In the genomic region with DNA sequence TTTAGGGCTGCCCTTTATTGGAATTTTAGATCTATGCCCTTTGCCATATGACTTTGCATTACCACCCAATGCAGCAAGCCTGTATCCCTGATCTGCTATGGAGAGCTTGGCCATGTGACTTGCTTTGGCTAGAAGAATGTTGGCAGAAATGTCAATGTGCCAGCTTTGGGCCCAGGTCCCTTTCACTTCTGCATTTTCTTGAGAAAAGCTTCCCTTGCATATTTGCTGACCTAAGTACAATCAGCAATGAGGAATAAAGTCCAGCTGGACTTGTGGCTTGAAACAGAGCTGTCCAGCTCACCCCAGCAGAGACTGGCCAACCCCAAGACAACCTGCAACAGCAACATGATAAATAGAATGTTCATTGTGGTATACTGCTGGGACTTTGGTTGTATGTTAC, we compare ENCODE assay signal across 1 cellular context.
A peak's percentile ranks its signal among the peaks of the same experiment; 100 is the strongest.
TF ChIP-seq lines count a peak whose summit lies in the region.

No MANE protein-coding gene starts in this region.

TF ChIP-seq in GM12878, 131 proteins besides CTCF, POLR2A, EP300 and RAD21:
- TF ChIP-seq, protein P1, sequence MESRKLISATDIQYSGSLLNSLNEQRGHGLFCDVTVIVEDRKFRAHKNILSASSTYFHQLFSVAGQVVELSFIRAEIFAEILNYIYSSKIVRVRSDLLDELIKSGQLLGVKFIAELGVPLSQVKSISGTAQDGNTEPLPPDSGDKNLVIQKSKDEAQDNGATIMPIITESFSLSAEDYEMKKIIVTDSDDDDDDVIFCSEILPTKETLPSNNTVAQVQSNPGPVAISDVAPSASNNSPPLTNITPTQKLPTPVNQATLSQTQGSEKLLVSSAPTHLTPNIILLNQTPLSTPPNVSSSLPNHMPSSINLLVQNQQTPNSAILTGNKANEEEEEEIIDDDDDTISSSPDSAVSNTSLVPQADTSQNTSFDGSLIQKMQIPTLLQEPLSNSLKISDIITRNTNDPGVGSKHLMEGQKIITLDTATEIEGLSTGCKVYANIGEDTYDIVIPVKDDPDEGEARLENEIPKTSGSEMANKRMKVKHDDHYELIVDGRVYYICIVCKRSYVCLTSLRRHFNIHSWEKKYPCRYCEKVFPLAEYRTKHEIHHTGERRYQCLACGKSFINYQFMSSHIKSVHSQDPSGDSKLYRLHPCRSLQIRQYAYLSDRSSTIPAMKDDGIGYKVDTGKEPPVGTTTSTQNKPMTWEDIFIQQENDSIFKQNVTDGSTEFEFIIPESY (IDR thresholded peaks at IDR 0.05), result no peak
- TF ChIP-seq SPI1 (IDR thresholded peaks at IDR 0.05; ENCODE audit: borderline replicate concordance, insufficient read depth, low read depth, low read length), result peak; percentile 58; the same call in 1 of the 2 replicates
- TF ChIP-seq IKZF1 (conservative IDR thresholded peaks at IDR 0.05), result 0 out of 2 replicates have a peak, but pooled peaks have one; percentile 12
- TF ChIP-seq, protein P2, sequence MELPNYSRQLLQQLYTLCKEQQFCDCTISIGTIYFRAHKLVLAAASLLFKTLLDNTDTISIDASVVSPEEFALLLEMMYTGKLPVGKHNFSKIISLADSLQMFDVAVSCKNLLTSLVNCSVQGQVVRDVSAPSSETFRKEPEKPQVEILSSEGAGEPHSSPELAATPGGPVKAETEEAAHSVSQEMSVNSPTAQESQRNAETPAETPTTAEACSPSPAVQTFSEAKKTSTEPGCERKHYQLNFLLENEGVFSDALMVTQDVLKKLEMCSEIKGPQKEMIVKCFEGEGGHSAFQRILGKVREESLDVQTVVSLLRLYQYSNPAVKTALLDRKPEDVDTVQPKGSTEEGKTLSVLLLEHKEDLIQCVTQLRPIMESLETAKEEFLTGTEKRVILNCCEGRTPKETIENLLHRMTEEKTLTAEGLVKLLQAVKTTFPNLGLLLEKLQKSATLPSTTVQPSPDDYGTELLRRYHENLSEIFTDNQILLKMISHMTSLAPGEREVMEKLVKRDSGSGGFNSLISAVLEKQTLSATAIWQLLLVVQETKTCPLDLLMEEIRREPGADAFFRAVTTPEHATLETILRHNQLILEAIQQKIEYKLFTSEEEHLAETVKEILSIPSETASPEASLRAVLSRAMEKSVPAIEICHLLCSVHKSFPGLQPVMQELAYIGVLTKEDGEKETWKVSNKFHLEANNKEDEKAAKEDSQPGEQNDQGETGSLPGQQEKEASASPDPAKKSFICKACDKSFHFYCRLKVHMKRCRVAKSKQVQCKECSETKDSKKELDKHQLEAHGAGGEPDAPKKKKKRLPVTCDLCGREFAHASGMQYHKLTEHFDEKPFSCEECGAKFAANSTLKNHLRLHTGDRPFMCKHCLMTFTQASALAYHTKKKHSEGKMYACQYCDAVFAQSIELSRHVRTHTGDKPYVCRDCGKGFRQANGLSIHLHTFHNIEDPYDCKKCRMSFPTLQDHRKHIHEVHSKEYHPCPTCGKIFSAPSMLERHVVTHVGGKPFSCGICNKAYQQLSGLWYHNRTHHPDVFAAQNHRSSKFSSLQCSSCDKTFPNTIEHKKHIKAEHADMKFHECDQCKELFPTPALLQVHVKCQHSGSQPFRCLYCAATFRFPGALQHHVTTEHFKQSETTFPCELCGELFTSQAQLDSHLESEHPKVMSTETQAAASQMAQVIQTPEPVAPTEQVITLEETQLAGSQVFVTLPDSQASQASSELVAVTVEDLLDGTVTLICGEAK (IDR thresholded peaks at IDR 0.05; ENCODE audit: borderline replicate concordance), result no peak
- TF ChIP-seq TCF12 (IDR thresholded peaks at IDR 0.05; ENCODE audit: low read depth, low read length), result no peak
- no peak for TF ChIP-seq BHLHE40 (IDR thresholded peaks at IDR 0.05; ENCODE audit: borderline replicate concordance in 1 of 2, low read depth in 2 of 2, low read length in 1 of 2)
- no peak for TF ChIP-seq CBX3 (IDR thresholded peaks at IDR 0.05; ENCODE audit: borderline replicate concordance, low read depth)
- TF ChIP-seq, protein P3, sequence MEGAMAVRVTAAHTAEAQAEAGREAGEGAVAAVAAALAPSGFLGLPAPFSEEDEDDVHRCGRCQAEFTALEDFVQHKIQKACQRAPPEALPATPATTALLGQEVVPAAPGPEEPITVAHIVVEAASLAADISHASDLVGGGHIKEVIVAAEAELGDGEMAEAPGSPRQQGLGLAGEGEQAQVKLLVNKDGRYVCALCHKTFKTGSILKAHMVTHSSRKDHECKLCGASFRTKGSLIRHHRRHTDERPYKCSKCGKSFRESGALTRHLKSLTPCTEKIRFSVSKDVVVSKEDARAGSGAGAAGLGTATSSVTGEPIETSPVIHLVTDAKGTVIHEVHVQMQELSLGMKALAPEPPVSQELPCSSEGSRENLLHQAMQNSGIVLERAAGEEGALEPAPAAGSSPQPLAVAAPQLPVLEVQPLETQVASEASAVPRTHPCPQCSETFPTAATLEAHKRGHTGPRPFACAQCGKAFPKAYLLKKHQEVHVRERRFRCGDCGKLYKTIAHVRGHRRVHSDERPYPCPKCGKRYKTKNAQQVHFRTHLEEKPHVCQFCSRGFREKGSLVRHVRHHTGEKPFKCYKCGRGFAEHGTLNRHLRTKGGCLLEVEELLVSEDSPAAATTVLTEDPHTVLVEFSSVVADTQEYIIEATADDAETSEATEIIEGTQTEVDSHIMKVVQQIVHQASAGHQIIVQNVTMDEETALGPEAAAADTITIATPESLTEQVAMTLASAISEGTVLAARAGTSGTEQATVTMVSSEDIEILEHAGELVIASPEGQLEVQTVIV (IDR thresholded peaks at IDR 0.05; ENCODE audit: borderline replicate concordance, partially characterized antibody), result no peak
- peak; percentile 20; the same call in 1 of the 2 replicates for TF ChIP-seq RAD51 (IDR thresholded peaks at IDR 0.05)
